ENCODE assay signal across 19 cellular contexts in genomic region chr5:73117088-73117755, GRCh38. TPM values are rescaled to one million over a fixed set of nuclear protein-coding genes. Genes with fewer than 3 reads are reported as not detected.
DNase-seq lines count a peak whose midpoint lies in the region; ATAC-seq and TF ChIP-seq lines count a peak whose summit lies in the region.
"Had no signal": no experiment of that assay in that cellular context is flagged by ENCODE, and none has a peak within 500 bp of the region (broad histone marks: within the 10 kb centered on the region; RNA-seq: fewer than 3 reads in every experiment).

No MANE protein-coding gene starts in this region.

- H3K4me1 ChIP-seq in Peyer's patch (peaks cover 0 to 34% (median 0%) of the 10 kb centered on the region in 4 donors), lower lobe of right lung (no peaks in the 10 kb centered on the region), SK-N-SH (ENCODE audit: control insufficient read depth in 1 of 2, insufficient read depth in 2 of 2, low read depth in 1 of 2, low read length in 1 of 2) (peaks cover 9 to 19% of the 10 kb centered on the region in 2 experiments), osteoblast (ENCODE audit: insufficient read depth, low read length) (peaks cover 43% of the 10 kb centered on the region)

- H3K4me3 ChIP-seq in Peyer's patch (no peak overlapping the region), lower lobe of right lung (no peak overlapping the region), SK-N-SH (ENCODE audit: low read depth in 2 of 2, low read length in 1 of 2) (no peak overlapping the region), osteoblast (ENCODE audit: insufficient read depth, low read length) (no peak overlapping the region)
- H3K4me3 ChIP-seq: BLaER1 had no signal

- H3K79me2 ChIP-seq in SK-N-SH (ENCODE audit: insufficient read depth), result no peaks in the 10 kb centered on the region
- H3K79me2 ChIP-seq in osteoblast (ENCODE audit: insufficient read depth, low read length), result no peaks in the 10 kb centered on the region

- H3K9me2 ChIP-seq in SK-N-SH, result no peaks in the 10 kb centered on the region

- H4K20me1 ChIP-seq in SK-N-SH (ENCODE audit: insufficient read depth) (no peaks in the 10 kb centered on the region), osteoblast (ENCODE audit: insufficient read depth, low read length) (no peaks in the 10 kb centered on the region)
- H4K20me1 ChIP-seq: BLaER1 had no signal

- POLR2A ChIA-PET in SK-N-SH (lab: Yijun Ruan, JAX), result no interaction called here

- peaks cover 13% of the 10 kb centered on the region for H3F3A ChIP-seq in SK-N-SH (replicated peaks; ENCODE audit: insufficient read depth)

- H3K9ac ChIP-seq in SK-N-SH, result no peak overlapping the region
- H3K9ac ChIP-seq: BLaER1 had no signal

- H3K27me3 ChIP-seq in Peyer's patch (no peaks in the 10 kb centered on the region), lower lobe of right lung (ENCODE audit: low read depth) (peaks cover 12% of the 10 kb centered on the region), SK-N-SH (ENCODE audit: insufficient read depth) (no peaks in the 10 kb centered on the region), osteoblast (ENCODE audit: insufficient read depth, low read length) (no peaks in the 10 kb centered on the region)

- ATAC-seq in lower lobe of right lung, result peak in 1 of 2 donors; percentile 3

- TF ChIP-seq POLR2A in Peyer's patch (IDR thresholded peaks at IDR 0.05), result no peak

- TF ChIP-seq CTCF in Peyer's patch (IDR thresholded peaks at IDR 0.05) (no peak), lower lobe of right lung (IDR thresholded peaks at IDR 0.05) (no peak), SK-N-SH (IDR thresholded peaks at IDR 0.05) (no peak), osteoblast (IDR thresholded peaks at IDR 0.05; ENCODE audit: extremely low read depth, low read depth, low read length) (no peak)

- 70% methylated on average over 3 of the region's 3 CpGs for WGBS in SK-N-SH (ENCODE audit: low lambda C conversion rate)

- peak; percentile 38 for DNase-seq in SIG-M5 treated with dmso at 0.1 percent for 504 hours (lab: John Stamatoyannopoulos, UW; ENCODE audit: unreplicated experiment)
- no peak for DNase-seq in SIG-M5 (lab: John Stamatoyannopoulos, UW)
- DNase-seq in Peyer's patch, result no peak
- peak; percentile 52 for DNase-seq in lower lobe of right lung
- DNase-seq in activated naive CD4-positive, alpha-beta T cell treated with anti-CD3 and anti-CD28 coated beads, Interleukin-2, amount 50 U/mL, for 16 hours, result no peak
- no peak for DNase-seq in SK-N-SH
- DNase-seq in osteoblast (ENCODE audit: insufficient read length, low spot score, missing footprints), result no peak
- DNase-seq: 8988T; CD8-positive, alpha-beta memory T cell; DND-41; NCI-H1048; NCI-H2081 treated with DMSO at 0.1 percent for 48 hours; NCI-H510A treated with DMSO at 0.1 percent for 48 hours; SHP77 had no signal

- H3K36me3 ChIP-seq in Peyer's patch (no peaks in the 10 kb centered on the region), lower lobe of right lung (no peaks in the 10 kb centered on the region), SK-N-SH (replicated peaks in 1 of 2; ENCODE audit: control insufficient read depth in 1 of 2, insufficient read depth in 2 of 2, low read length in 1 of 2) (peaks cover 0 to 3% of the 10 kb centered on the region in 2 experiments), osteoblast (ENCODE audit: insufficient read depth, low read length) (no peaks in the 10 kb centered on the region)
- H3K36me3 ChIP-seq: BLaER1 had no signal

- TF ChIP-seq RAD21 in SK-N-SH (IDR thresholded peaks at IDR 0.05; ENCODE audit: low read length), result no peak

- H2AFZ ChIP-seq in SK-N-SH (ENCODE audit: low read depth), result no peak overlapping the region
- H2AFZ ChIP-seq in osteoblast (ENCODE audit: low read length), result no peak overlapping the region

- H3K9me3 ChIP-seq in Peyer's patch (no peaks in the 10 kb centered on the region), lower lobe of right lung (no peaks in the 10 kb centered on the region), SK-N-SH (no peaks in the 10 kb centered on the region), osteoblast (ENCODE audit: low read depth, low read length) (no peaks in the 10 kb centered on the region)

- no peak for TF ChIP-seq EP300 in SK-N-SH (IDR thresholded peaks at IDR 0.05; ENCODE audit: borderline replicate concordance in 1 of 2, low read depth in 1 of 2, low read length in 1 of 2)

- no peak overlapping the region for H3K4me2 ChIP-seq in SK-N-SH
- H3K4me2 ChIP-seq in osteoblast (ENCODE audit: insufficient read depth, low read length), result no peak overlapping the region
- H3K4me2 ChIP-seq: BLaER1 had no signal

- H3K27ac ChIP-seq in Peyer's patch (peak overlapping the region in 3 of 4 donors; percentile 43 to 99 (median 98)), lower lobe of right lung (no peak overlapping the region), temporal lobe (ENCODE audit: low read depth, low read length) (peak overlapping the region; percentile 86), SK-N-SH (ENCODE audit: low read depth in 2 of 2, low read length in 1 of 2) (no peak overlapping the region), osteoblast (ENCODE audit: low read depth, low read length) (no peak overlapping the region)
- H3K27ac ChIP-seq: BLaER1 had no signal

- intact Hi-C loops in lower lobe of right lung (cut with DNase I), result no loop called here

- CTCF ChIA-PET in SK-N-SH (lab: Yijun Ruan, JAX), result interaction anchor here (0.6 kb wide), 1 partner anchor 121 kb away, joined by 4 read pairs; no protein-coding TSS in a partner anchor

TF ChIP-seq in SK-N-SH, 30 proteins besides CTCF, POLR2A, EP300 and RAD21:
- no peak for TF ChIP-seq FOXJ3 (CRISPR knock-in tag; IDR thresholded peaks at IDR 0.05)
- TF ChIP-seq RXRA (IDR thresholded peaks at IDR 0.05; ENCODE audit: borderline replicate concordance, low read depth), result no peak
- TF ChIP-seq MEF2A (IDR thresholded peaks at IDR 0.05; ENCODE audit: borderline replicate concordance, low read depth), result no peak
- no peak for TF ChIP-seq NFIC (IDR thresholded peaks at IDR 0.05; ENCODE audit: borderline replicate concordance)
- no peak for TF ChIP-seq YY1 (IDR thresholded peaks at IDR 0.05; ENCODE audit: low read depth)
- no peak for TF ChIP-seq CHD2 (IDR thresholded peaks at IDR 0.05; ENCODE audit: low read length, partially characterized antibody)

RNA-seq across cellular contexts. Expression of gene TMEM171, which starts 3.2 kb away (rescaled TPM):
- 100 to 1,000 TPM in 1 of 4 donors, 10 to 100 TPM in 2, 1 to 10 TPM in 1; 5.8 to 114 (median 77.3) TPM for total RNA-seq in Peyer's patch
- total RNA-seq in lower lobe of right lung, result not detected
- total RNA-seq in temporal lobe, result 0.49 TPM
- 7.6 and 8.9 TPM in 2 replicates for polyA plus RNA-seq in SK-N-SH (2012; rRNA removed)
- polyA plus RNA-seq in SK-N-SH (2012; cell fraction: cytosol; rRNA removed), result 5.8 and 6.6 TPM in 2 replicates
- polyA plus RNA-seq in SK-N-SH (2012; cell fraction: nucleus; rRNA removed), result 4.3 and 4.4 TPM in 2 replicates
- total RNA-seq in osteoblast, result 8.0 TPM in 2 replicates
- total RNA-seq: CD8-positive, alpha-beta memory T cell; HT1080 had no signal
- polyA plus RNA-seq: IgD-negative memory B cell had no signal

RNA-seq across cellular contexts. Expression of gene TMEM174, which starts 55.8 kb away (rescaled TPM):
- total RNA-seq in Peyer's patch (not detected), lower lobe of right lung (not detected), temporal lobe (not detected), osteoblast (not detected in 2 replicates)
- polyA plus RNA-seq in SK-N-SH (2012; rRNA removed), result not detected in 2 replicates
- not detected in 2 replicates for polyA plus RNA-seq in SK-N-SH (2012; cell fraction: cytosol; rRNA removed)
- polyA plus RNA-seq in SK-N-SH (2012; cell fraction: nucleus; rRNA removed), result not detected in 2 replicates
- total RNA-seq: CD8-positive, alpha-beta memory T cell; H1; HT1080 had no signal
- polyA plus RNA-seq: CD8-positive, alpha-beta memory T cell; H1; IgD-negative memory B cell had no signal

Comparison
In these comparisons a context has a peak if more than half of its experiments do, and no peak if none do; other contexts are left out.
1. DNase-seq: peak in SIG-M5 treated with dmso at 0.1 percent for 504 hours (single experiment) and lower lobe of right lung (single experiment); none in SIG-M5 (single experiment), Peyer's patch (0 of 3), activated naive CD4-positive, alpha-beta T cell treated with anti-CD3 and anti-CD28 coated beads, Interleukin-2, amount 50 U/mL, for 16 hours (single experiment), SK-N-SH (single experiment) and osteoblast (single experiment).
2. H3K27ac ChIP-seq: peak in Peyer's patch (3 of 4) and temporal lobe (single experiment); none in lower lobe of right lung (single experiment), SK-N-SH (0 of 2) and osteoblast (single experiment).